In the genomic region with DNA sequence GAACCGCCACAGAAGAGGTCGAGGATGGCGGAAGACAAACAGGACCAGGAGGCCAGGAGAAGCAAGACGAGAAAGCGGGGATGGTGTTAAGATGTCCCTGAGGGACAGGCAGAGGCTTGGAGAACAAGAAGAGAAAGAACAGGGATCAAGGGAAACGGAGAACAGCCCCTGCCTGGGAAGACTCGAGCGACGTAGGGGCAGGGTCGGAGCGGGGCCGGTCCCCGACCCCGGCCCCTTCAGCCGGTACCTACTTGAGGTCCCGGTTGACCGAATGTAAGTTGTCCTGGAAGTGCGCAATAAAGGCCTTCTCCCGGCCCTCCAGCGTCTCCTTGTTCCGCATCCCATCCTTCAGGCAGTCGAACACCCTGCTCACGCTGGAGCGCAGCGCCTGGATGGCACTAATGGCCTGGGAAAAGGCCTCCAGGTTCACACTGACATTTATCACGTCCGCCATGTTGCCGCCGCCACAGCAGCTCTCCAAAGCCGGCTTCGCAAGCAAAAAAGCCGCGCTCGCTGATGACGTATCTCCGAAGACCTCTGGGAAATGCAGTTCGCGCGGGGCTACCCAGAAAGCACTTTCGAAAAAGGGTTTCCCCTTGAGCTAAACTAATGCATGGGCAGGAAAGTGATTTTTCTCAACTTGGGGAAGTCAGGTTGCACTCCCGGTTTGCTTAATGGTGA, we compare ENCODE assay signal across 8 cellular contexts.
A peak's percentile ranks its signal among the peaks of the same experiment; 100 is the strongest.
DNase-seq lines count a peak whose midpoint lies in the region; ATAC-seq and TF ChIP-seq lines count a peak whose summit lies in the region.

A gene with protein sequence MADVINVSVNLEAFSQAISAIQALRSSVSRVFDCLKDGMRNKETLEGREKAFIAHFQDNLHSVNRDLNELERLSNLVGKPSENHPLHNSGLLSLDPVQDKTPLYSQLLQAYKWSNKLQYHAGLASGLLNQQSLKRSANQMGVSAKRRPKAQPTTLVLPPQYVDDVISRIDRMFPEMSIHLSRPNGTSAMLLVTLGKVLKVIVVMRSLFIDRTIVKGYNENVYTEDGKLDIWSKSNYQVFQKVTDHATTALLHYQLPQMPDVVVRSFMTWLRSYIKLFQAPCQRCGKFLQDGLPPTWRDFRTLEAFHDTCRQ (minus strand): TSS at position 477 of the 681 bp plus-strand sequence. CDS start 23 bp downstream, at position 454.

- TF ChIP-seq CTCF in GM13977 (IDR thresholded peaks at IDR 0.05; ENCODE audit: extremely low read depth, insufficient read depth, missing control alignments) (no peak), astrocyte of the cerebellum (IDR thresholded peaks at IDR 0.05; ENCODE audit: low read depth, low read length, missing control alignments) (no peak)

- peak within 1 kb of the TSS; percentile 65 for H3K4me3 ChIP-seq in astrocyte of the cerebellum (ENCODE audit: low read depth, low read length)

- DNase-seq in GM13977 (ENCODE audit: low spot score), result peak; percentile 91
- peak; percentile 92 to 95 for DNase-seq in NCI-H2081 (lab: John Stamatoyannopoulos, UW)
- DNase-seq in T-helper 9 cell, result peak; percentile 90
- peak; percentile 76 for DNase-seq in astrocyte of the cerebellum (ENCODE audit: low read depth)
- DNase-seq in hippocampal formation (lab: John Stamatoyannopoulos, UW), result peak; percentile 83 to 89
- DNase-seq in retina, result peak; percentile 91

- in situ Hi-C loops in GM13977 (cut with MboI; ENCODE audit: low pct_unique_long_range_greater_than_20kb, low sequenced_read_pairs, unreplicated experiment), result no loop called here
- in situ Hi-C loops in astrocyte of the cerebellum (cut with HindIII; ENCODE audit: low sequenced_read_pairs), result no loop called here

- peak; percentile 84 for ATAC-seq in HG02943 (IDR thresholded peaks at IDR 0.05; ENCODE audit: low read depth, unreplicated experiment)
- ATAC-seq in GM19328 (IDR thresholded peaks at IDR 0.05; ENCODE audit: unreplicated experiment), result no peak
